ENCODE assay signal across 8 cellular contexts in the genomic region with DNA sequence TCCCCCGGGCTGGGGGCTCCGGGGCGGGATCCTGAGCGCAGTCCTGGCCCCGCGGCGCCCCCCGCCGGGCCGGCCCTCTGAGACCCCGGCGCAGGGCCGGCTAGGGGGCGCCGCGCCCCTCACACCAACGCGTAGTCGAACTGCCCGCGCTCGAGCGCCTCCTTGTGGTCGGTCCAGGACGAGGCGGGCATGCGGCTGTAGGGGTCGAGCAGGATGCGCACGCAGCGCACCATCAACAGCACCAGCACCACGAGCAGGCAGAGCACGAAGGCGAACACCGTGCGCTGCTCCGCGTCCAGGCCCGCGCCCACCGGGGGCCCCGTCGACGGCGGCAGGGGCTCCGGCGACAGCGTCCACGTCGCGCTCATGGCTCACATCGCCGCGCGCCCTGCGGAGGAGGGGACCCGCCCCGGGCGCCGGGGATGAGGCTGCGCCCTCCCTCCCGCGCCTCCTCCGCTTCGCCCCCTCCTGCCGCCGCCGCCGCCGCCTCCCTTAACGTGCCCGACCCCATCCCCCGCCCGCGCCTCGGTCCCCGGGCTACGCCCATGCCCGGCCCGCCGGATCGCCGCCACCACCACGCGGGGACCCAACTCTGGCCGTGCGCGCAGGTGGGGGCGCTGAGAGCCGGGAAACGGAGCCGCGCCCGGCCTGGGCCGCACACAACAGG. TPM values are rescaled to one million over a fixed set of nuclear protein-coding genes. Genes with fewer than 3 reads are reported as not detected.
DNase-seq lines count a peak whose midpoint lies in the region; ATAC-seq and TF ChIP-seq lines count a peak whose summit lies in the region.

No MANE protein-coding gene starts in this region.

- 0 to 2% (median 1%) methylated on average over 9 to 94 of the region's 95 CpGs; no CpG with 5 or more reads in 1 of the 4 donors for WGBS in adrenal gland, 4 donors
- WGBS in iPS DF 6.9 (ENCODE audit: insufficient coverage, insufficient read length): no CpG with 5 or more reads among the region's 95 CpGs

- no peak overlapping the region for H3K27ac ChIP-seq in adrenal gland
- H3K27ac ChIP-seq in iPS DF 6.9 (ENCODE audit: low read length): no peak overlapping the region
- no peak overlapping the region for H3K27ac ChIP-seq in skeletal muscle tissue (ENCODE audit: low read depth, low read length)

- H3K9me3 ChIP-seq in adrenal gland (replicated peaks in 1 of 3) (no peaks in the 10 kb centered on the region), iPS DF 6.9 (ENCODE audit: control insufficient read depth, insufficient read depth, low read length) (no peaks in the 10 kb centered on the region), skeletal muscle tissue (ENCODE audit: control insufficient read depth in 3 of 3, low read length in 3 of 3) (no peaks in the 10 kb centered on the region)

- H3K27me3 ChIP-seq in adrenal gland (no peaks in the 10 kb centered on the region), iPS DF 6.9 (ENCODE audit: control insufficient read depth, insufficient read depth, low read length) (no peaks in the 10 kb centered on the region), skeletal muscle tissue (ENCODE audit: control insufficient read depth in 3 of 3, insufficient read depth in 3 of 3, low read length in 3 of 3) (no peaks in the 10 kb centered on the region)

- H3K4me3 ChIP-seq in GM12865 (ENCODE audit: low read depth, low read length) (no peak overlapping the region; the same call in 1 of the 2 replicates), adrenal gland (peak overlapping the region in 1 of 4 donors; percentile 71), iPS DF 6.9 (ENCODE audit: low read length) (peak overlapping the region; percentile 50), skeletal muscle tissue (ENCODE audit: low read length in 3 of 3) (peak overlapping the region in 2 of 3 donors; percentile 45 to 48)

- peaks cover 58 to 62% of the 10 kb centered on the region in 2 donors for H3K4me1 ChIP-seq in adrenal gland (replicated peaks in 1 of 2)
- H3K4me1 ChIP-seq in iPS DF 6.9 (ENCODE audit: control insufficient read depth, insufficient read depth, low read length): 0 out of 2 replicates have a peak, but pooled peaks cover 5% of the 10 kb centered on the region
- H3K4me1 ChIP-seq in skeletal muscle tissue (ENCODE audit: control insufficient read depth in 3 of 3, insufficient read depth in 3 of 3, low read length in 3 of 3): peaks cover 33 to 39% (median 39%) of the 10 kb centered on the region in 3 donors

- H3K36me3 ChIP-seq in adrenal gland (replicated peaks in 1 of 2) (peaks cover 0 to 11% of the 10 kb centered on the region in 2 donors), iPS DF 6.9 (ENCODE audit: control insufficient read depth, insufficient read depth, low read length) (peaks cover 6% of the 10 kb centered on the region; the same call in 1 of the 2 replicates), skeletal muscle tissue (ENCODE audit: control insufficient read depth in 3 of 3, insufficient read depth in 3 of 3, low read length in 3 of 3) (peaks cover 10 to 14% (median 13%) of the 10 kb centered on the region in 3 donors)

- peak; percentile 85 for TF ChIP-seq CTCF in GM12865 (IDR thresholded peaks at IDR 0.05; ENCODE audit: insufficient read depth, low read depth, low read length, missing control alignments)
- TF ChIP-seq CTCF in adrenal gland (IDR thresholded peaks at IDR 0.05): peak; percentile 18 to 83 (median 60)

- intact Hi-C loops in adrenal gland (cut with DNase I): no loop called here

- TF ChIP-seq POLR2A in adrenal gland (IDR thresholded peaks at IDR 0.05): no peak

- no peak overlapping the region for H3K9ac ChIP-seq in skeletal muscle tissue (ENCODE audit: low read depth in 1 of 3, low read length in 3 of 3)

- DNase-seq in GM12865 (ENCODE audit: low read depth): peak; percentile 84
- peak; percentile 78 for DNase-seq in NCI-H1092 (lab: John Stamatoyannopoulos, UW)
- DNase-seq in T-helper 1 cell: peak; percentile 43 to 75 (median 69)
- peak; percentile 69 to 86 (median 78) for DNase-seq in adrenal gland
- no peak for DNase-seq in iPS DF 6.9 (ENCODE audit: low read depth, low spot score)
- DNase-seq in pons (ENCODE audit: low spot score): no peak

- ATAC-seq in HG03521 (IDR thresholded peaks at IDR 0.05; ENCODE audit: unreplicated experiment): no peak

RNA-seq across cellular contexts. Expression of gene CTXN1, which starts 0.6 kb away (rescaled TPM):
- total RNA-seq in adrenal gland (10 to 100 TPM in 5 of 8 donors, 1 to 10 TPM in 3; 2.4 to 17.9 (median 10.7) TPM), skeletal muscle tissue (0.52 TPM)
- polyA plus RNA-seq in adrenal gland: 10 to 100 TPM in 2 of 3 donors, not detected in 1; 10.4 to 12.2 TPM

RNA-seq across cellular contexts. Expression of gene SNAPC2, which starts 5.2 kb away (rescaled TPM):
- total RNA-seq in adrenal gland (10 to 100 TPM; 12.7 to 38.2 (median 23.7) TPM), skeletal muscle tissue (6.3 TPM)
- 10 to 100 TPM in 2 of 3 donors, 1 to 10 TPM in 1; 8.2 to 20.7 (median 16.0) TPM for polyA plus RNA-seq in adrenal gland

RNA-seq across cellular contexts. Expression of gene TGFBR3L, which starts 10.7 kb away (rescaled TPM):
- total RNA-seq in adrenal gland (1 to 10 TPM in 3 of 8 donors, under 1 TPM in 2, not detected in 3; 0.23 to 7.0 (median 2.1) TPM), skeletal muscle tissue (1.6 TPM)
- 1 to 10 TPM in 2 of 3 donors, under 1 TPM in 1; 0.62 to 3.3 (median 1.2) TPM for polyA plus RNA-seq in adrenal gland

RNA-seq across cellular contexts. Expression of gene TIMM44, which starts 18.2 kb away (rescaled TPM):
- 10 to 100 TPM; 50.6 to 88.2 (median 60.8) TPM for total RNA-seq in adrenal gland
- 100 to 1,000 TPM in 2 of 3 donors, 10 to 100 TPM in 1; 58.3 to 218 (median 183) TPM for polyA plus RNA-seq in adrenal gland
- 36.0 TPM for total RNA-seq in skeletal muscle tissue

RNA-seq across cellular contexts. Expression of gene MAP2K7, which starts 21.6 kb away (rescaled TPM):
- total RNA-seq in adrenal gland (10 to 100 TPM in 6 of 8 donors, 1 to 10 TPM in 2; 9.2 to 41.2 (median 23.2) TPM), skeletal muscle tissue (9.4 TPM)
- 100 to 1,000 TPM in 1 of 3 donors, 10 to 100 TPM in 1, 1 to 10 TPM in 1; 7.5 to 110 (median 21.7) TPM for polyA plus RNA-seq in adrenal gland

Comparison
In these comparisons a context has a peak if more than half of its experiments do, and no peak if none do; other contexts are left out.
1. DNase-seq: peak in GM12865 (single experiment), NCI-H1092 (single experiment), T-helper 1 cell (5 of 5) and adrenal gland (7 of 7); none in iPS DF 6.9 (single experiment) and pons (single experiment).